8 cellular contexts compared by ENCODE assay signal in the genomic region with DNA sequence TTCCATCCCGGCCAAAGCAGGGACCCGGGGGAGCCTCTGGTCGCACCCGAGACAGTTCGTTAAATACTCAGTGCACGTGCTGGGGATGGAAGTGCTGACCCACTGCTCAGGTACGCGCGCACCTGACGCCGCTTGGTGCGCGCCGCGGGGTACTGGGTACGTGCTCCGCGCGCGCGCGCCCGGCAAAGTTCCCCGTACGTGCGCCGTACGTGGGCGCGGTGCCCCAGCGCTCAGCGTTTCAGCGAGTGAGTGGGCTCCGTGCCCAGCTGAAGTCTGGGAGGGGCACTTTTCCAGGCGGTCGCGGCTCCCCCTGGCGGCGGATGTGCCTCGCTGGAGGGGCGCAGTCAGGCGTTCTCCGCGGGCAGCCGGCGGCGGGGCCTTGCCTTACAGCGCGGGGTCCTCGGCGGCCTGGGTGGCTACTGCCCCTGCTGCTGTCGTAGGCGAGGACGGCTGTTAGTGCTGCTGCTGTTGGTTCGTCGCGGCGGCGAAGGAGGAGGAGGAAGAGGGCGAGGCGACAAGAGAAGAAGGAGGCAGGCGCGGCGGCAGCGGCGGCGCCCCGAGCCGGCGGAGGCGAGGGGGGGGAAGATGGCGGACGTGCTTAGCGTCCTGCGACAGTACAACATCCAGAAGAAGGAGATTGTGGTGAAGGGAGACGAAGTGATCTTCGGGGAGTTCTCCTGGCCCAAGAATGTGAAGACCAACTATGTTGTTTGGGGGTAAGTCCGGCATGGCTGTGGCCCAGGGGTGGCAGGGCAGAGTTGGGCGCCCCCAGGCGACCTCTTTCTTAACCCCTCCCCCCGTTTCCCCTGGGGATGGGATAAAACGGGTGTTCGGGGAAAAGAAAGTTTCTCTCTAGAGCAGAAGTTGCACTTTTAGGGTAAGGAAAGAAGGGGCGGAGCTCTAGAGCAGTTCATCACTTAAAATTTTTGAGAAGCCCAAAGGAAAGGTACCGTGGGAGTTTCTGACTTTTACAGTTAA. TPM values are rescaled to one million over a fixed set of nuclear protein-coding genes. Genes with fewer than 3 reads are reported as not detected.
A peak's percentile ranks its signal among the peaks of the same experiment; 100 is the strongest.
DNase-seq lines count a peak whose midpoint lies in the region; ATAC-seq and TF ChIP-seq lines count a peak whose summit lies in the region.

A gene (plus strand): TSS at position 416 of the 978 bp plus-strand sequence. CDS start 170 bp downstream, at position 586.

- peak; percentile 93 for ATAC-seq in GM18511 (IDR thresholded peaks at IDR 0.05; ENCODE audit: unreplicated experiment)
- ATAC-seq in HG03039 (IDR thresholded peaks at IDR 0.05; ENCODE audit: unreplicated experiment): peak; percentile 93
- peak; percentile 99 for ATAC-seq in sciatic nerve

- intact Hi-C loops in sciatic nerve (cut with DNase I): no loop called here

- DNase-seq in NCI-H2081 (lab: John Stamatoyannopoulos, UW) (peak; percentile 98 to 99), T1000 (lab: John Stamatoyannopoulos, UW) (peak; percentile 97), astrocyte of the hippocampus (ENCODE audit: low read depth, low spot score) (peak; percentile 99), hippocampal formation (lab: John Stamatoyannopoulos, UW) (peak; percentile 91 to 97), sciatic nerve (ENCODE audit: low spot score) (peak; percentile 99)

- peak; percentile 99 for TF ChIP-seq CTCF in 22Rv1 (IDR thresholded peaks at IDR 0.05)

- peak within 1 kb of the TSS; percentile 94 for H3K27ac ChIP-seq in 22Rv1

RNA-seq across cellular contexts. Expression of the gene that starts here (rescaled TPM):
- 83.1 TPM for total RNA-seq in sciatic nerve

Comparison
In these comparisons a context has a peak if more than half of its experiments do, and no peak if none do; other contexts are left out.
1. Peak in every context shown above with its lines: DNase-seq, ATAC-seq and H3K27ac ChIP-seq.